In the genomic region with DNA sequence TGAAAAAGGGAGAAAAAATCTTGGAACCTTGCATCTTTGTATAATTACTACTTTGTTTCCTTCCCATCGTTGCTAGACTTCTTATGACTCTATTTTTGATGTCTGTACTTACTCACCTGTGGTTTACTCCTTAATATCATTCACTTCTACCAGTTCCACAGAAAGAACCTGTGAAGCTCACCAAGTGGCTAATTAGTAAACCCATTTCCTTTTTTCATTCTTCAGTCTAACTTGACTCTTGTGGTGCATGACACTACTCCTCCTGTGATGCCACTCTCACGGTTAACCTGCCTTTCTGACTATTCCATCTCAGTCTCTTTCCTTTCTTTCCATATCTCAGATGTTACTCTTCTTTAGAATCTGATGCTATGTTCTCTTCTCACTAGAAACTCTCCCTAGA, we compare ENCODE assay signal across 28 cellular contexts. TPM values are rescaled to one million over a fixed set of nuclear protein-coding genes. Genes with fewer than 3 reads are reported as not detected.
A peak's percentile ranks its signal among the peaks of the same experiment; 100 is the strongest.
DNase-seq lines count a peak whose midpoint lies in the region; ATAC-seq and TF ChIP-seq lines count a peak whose summit lies in the region.
"Had no signal": no experiment of that assay in that cellular context is flagged by ENCODE, and none has a peak within 500 bp of the region (broad histone marks: within the 10 kb centered on the region; RNA-seq: fewer than 3 reads in every experiment).

No MANE protein-coding gene starts in this region.

- H3K9me3 ChIP-seq in esophagus squamous epithelium, result no peaks in the 10 kb centered on the region
- H3K9me3 ChIP-seq: neutrophil, Peyer's patch, sigmoid colon, tibial artery had no signal

- H3K27me3 ChIP-seq in esophagus squamous epithelium, result no peaks in the 10 kb centered on the region
- H3K27me3 ChIP-seq: neutrophil, Peyer's patch, sigmoid colon, tibial artery had no signal

- no peak overlapping the region for H3K27ac ChIP-seq in esophagus squamous epithelium
- H3K27ac ChIP-seq: epithelial cell of prostate, neutrophil, Peyer's patch, sigmoid colon, tibial artery had no signal

- WGBS in esophagus squamous epithelium, 2 donors, result 68 to 74% methylated on average over 2 of the region's 2 CpGs

- no peaks in the 10 kb centered on the region for H3K9me3 Mint-ChIP-seq in activated T-cell treated with anti-CD3 and anti-CD28 coated beads, Interleukin-2, amount 50 U/mL, for 72 hours
- no peaks in the 10 kb centered on the region for H3K9me3 Mint-ChIP-seq in activated CD8-positive, alpha-beta T cell treated with anti-CD3 and anti-CD28 coated beads for 36 hours
- H3K9me3 Mint-ChIP-seq in stimulated activated naive CD8-positive, alpha-beta T cell treated with anti-CD3 and anti-CD28 coated beads, Interleukin-15, amount 100 ng/mL, for 72 hours, result no peaks in the 10 kb centered on the region
- H3K9me3 Mint-ChIP-seq: CD8-positive, alpha-beta T cell; mesothelial cell of epicardium; naive B cell had no signal

- peaks cover 0 to 28% (median 6%) of the 10 kb centered on the region in 3 donors for H3K4me1 ChIP-seq in esophagus squamous epithelium
- H3K4me1 ChIP-seq: tibial artery had no signal

- H3K4me1 Mint-ChIP-seq in activated T-cell treated with anti-CD3 and anti-CD28 coated beads, Interleukin-2, amount 50 U/mL, for 72 hours (ENCODE audit: low read depth), result no peaks in the 10 kb centered on the region
- no peaks in the 10 kb centered on the region for H3K4me1 Mint-ChIP-seq in activated CD8-positive, alpha-beta T cell treated with anti-CD3 and anti-CD28 coated beads for 36 hours (ENCODE audit: low read depth)
- H3K4me1 Mint-ChIP-seq in stimulated activated naive CD8-positive, alpha-beta T cell treated with anti-CD3 and anti-CD28 coated beads, Interleukin-15, amount 100 ng/mL, for 72 hours, result no peaks in the 10 kb centered on the region

- H3K4me3 Mint-ChIP-seq in activated T-cell treated with anti-CD3 and anti-CD28 coated beads, Interleukin-2, amount 50 U/mL, for 72 hours, result no peak overlapping the region
- H3K4me3 Mint-ChIP-seq in activated CD8-positive, alpha-beta T cell treated with anti-CD3 and anti-CD28 coated beads for 36 hours, result no peak overlapping the region
- H3K4me3 Mint-ChIP-seq in stimulated activated naive CD8-positive, alpha-beta T cell treated with anti-CD3 and anti-CD28 coated beads, Interleukin-15, amount 100 ng/mL, for 72 hours, result no peak overlapping the region
- H3K4me3 Mint-ChIP-seq: CD8-positive, alpha-beta T cell; mesothelial cell of epicardium; naive B cell had no signal

- no peak overlapping the region for H3K4me3 ChIP-seq in esophagus squamous epithelium
- H3K4me3 ChIP-seq: Peyer's patch, sigmoid colon, tibial artery had no signal

- intact Hi-C loops in activated CD8-positive, alpha-beta T cell treated with anti-CD3 and anti-CD28 coated beads for 36 hours (cut with micrococcal nuclease), result no loop called here
- intact Hi-C loops in esophagus squamous epithelium (cut with DNase I), result no loop called here

- H3K36me3 Mint-ChIP-seq in activated T-cell treated with anti-CD3 and anti-CD28 coated beads, Interleukin-2, amount 50 U/mL, for 72 hours (ENCODE audit: insufficient read depth in 2 of 2), result peaks cover 0 to 1% of the 10 kb centered on the region in 2 donors
- H3K36me3 Mint-ChIP-seq in activated CD8-positive, alpha-beta T cell treated with anti-CD3 and anti-CD28 coated beads for 36 hours (ENCODE audit: low read depth), result no peaks in the 10 kb centered on the region
- H3K36me3 Mint-ChIP-seq: mesothelial cell of epicardium, naive B cell had no signal

- no peak for TF ChIP-seq POLR2A in esophagus squamous epithelium (IDR thresholded peaks at IDR 0.05)

- no peaks in the 10 kb centered on the region for H3K27me3 Mint-ChIP-seq in activated T-cell treated with anti-CD3 and anti-CD28 coated beads, Interleukin-2, amount 50 U/mL, for 72 hours (ENCODE audit: low read depth)
- no peaks in the 10 kb centered on the region for H3K27me3 Mint-ChIP-seq in activated CD8-positive, alpha-beta T cell treated with anti-CD3 and anti-CD28 coated beads for 36 hours
- no peaks in the 10 kb centered on the region for H3K27me3 Mint-ChIP-seq in stimulated activated naive CD8-positive, alpha-beta T cell treated with anti-CD3 and anti-CD28 coated beads, Interleukin-15, amount 100 ng/mL, for 72 hours
- H3K27me3 Mint-ChIP-seq: naive B cell had no signal

- peak; percentile 84 to 96 for ATAC-seq in activated T-cell treated with anti-CD3 and anti-CD28 coated beads, Interleukin-2, amount 50 U/mL, for 72 hours (replicated peaks in 1 of 2)
- ATAC-seq in GM21619 (IDR thresholded peaks at IDR 0.05; ENCODE audit: unreplicated experiment) (peak; percentile 69), GM18909 (IDR thresholded peaks at IDR 0.05; ENCODE audit: poor library complexity, unreplicated experiment) (no peak)
- peak; percentile 83 for ATAC-seq in activated CD8-positive, alpha-beta T cell treated with anti-CD3 and anti-CD28 coated beads for 36 hours
- peak; percentile 89 for ATAC-seq in stimulated activated naive CD8-positive, alpha-beta T cell treated with anti-CD3 and anti-CD28 coated beads, Interleukin-15, amount 100 ng/mL, for 72 hours
- ATAC-seq: CD8-positive, alpha-beta T cell; HCT116 had no signal

- no peaks in the 10 kb centered on the region for H3K36me3 ChIP-seq in esophagus squamous epithelium
- H3K36me3 ChIP-seq: neutrophil, Peyer's patch, sigmoid colon, tibial artery had no signal

- TF ChIP-seq CTCF in activated CD8-positive, alpha-beta T cell treated with anti-CD3 and anti-CD28 coated beads for 36 hours (IDR thresholded peaks at IDR 0.05), result no peak
- no peak for TF ChIP-seq CTCF in esophagus squamous epithelium (IDR thresholded peaks at IDR 0.05)

- POLR2A ChIA-PET in activated CD8-positive, alpha-beta T cell treated with anti-CD3 and anti-CD28 coated beads for 36 hours (lab: Charles Lee), result no interaction called here

- H3K27ac Mint-ChIP-seq in activated T-cell treated with anti-CD3 and anti-CD28 coated beads, Interleukin-2, amount 50 U/mL, for 72 hours, result no peak overlapping the region
- no peak overlapping the region for H3K27ac Mint-ChIP-seq in activated CD8-positive, alpha-beta T cell treated with anti-CD3 and anti-CD28 coated beads for 36 hours
- H3K27ac Mint-ChIP-seq in stimulated activated naive CD8-positive, alpha-beta T cell treated with anti-CD3 and anti-CD28 coated beads, Interleukin-15, amount 100 ng/mL, for 72 hours, result no peak overlapping the region
- H3K27ac Mint-ChIP-seq: CD8-positive, alpha-beta T cell; mesothelial cell of epicardium; naive B cell had no signal

- CTCF ChIA-PET in activated CD8-positive, alpha-beta T cell treated with anti-CD3 and anti-CD28 coated beads for 36 hours (lab: Charles Lee), result interaction anchor here (1.1 to 1.8 kb wide), 3 partner anchors 15 to 51 kb away, joined by 4 to 10 read pairs (median 5); partner anchors contain the start of gene RECK

- no peak for DNase-seq in activated T-cell treated with anti-CD3 and anti-CD28 coated beads, Interleukin-2, amount 50 U/mL, for 72 hours
- DNase-seq in activated T-cell treated with anti-CD3 and anti-CD28 coated beads, Interleukin-2, amount 50 U/mL, for 1 hour, result no peak
- DNase-seq in activated CD8-positive, alpha-beta T cell treated with anti-CD3 and anti-CD28 coated beads for 36 hours, result peak; percentile 11
- no peak for DNase-seq in stimulated activated naive CD8-positive, alpha-beta T cell treated with anti-CD3 and anti-CD28 coated beads, Interleukin-15, amount 100 ng/mL, for 72 hours
- no peak for DNase-seq in esophagus squamous epithelium (lab: John Stamatoyannopoulos, UW)
- DNase-seq in SW 1271 (lab: John Stamatoyannopoulos, UW), result no peak
- DNase-seq: activated T-cell treated with anti-CD3 and anti-CD28 coated beads for 4 hours; amygdala; CD8-positive, alpha-beta T cell; islet precursor cell; Kasumi-1; MV-4-11; naive B cell; NCI-H187; NCI-H2171 treated with DMSO at 0.1 percent for 48 hours; NCI-H526; NK-92 treated with Interleukin-12 subunit alpha and Interleukin-12 subunit beta, amount 100 ng/mL, for 24 hours; Peyer's patch; SIG-M5; sigmoid colon; T1000; tibial artery had no signal

RNA-seq across cellular contexts. Expression of gene RECK, which starts 14.6 kb away (rescaled TPM):
- 1 to 10 TPM; 6.3 to 6.8 TPM for total RNA-seq in activated T-cell treated with anti-CD3 and anti-CD28 coated beads, Interleukin-2, amount 50 U/mL, for 72 hours
- total RNA-seq in activated CD8-positive, alpha-beta T cell treated with anti-CD3 and anti-CD28 coated beads for 36 hours, result 1 to 10 TPM; 5.3 to 6.5 TPM
- total RNA-seq in esophagus squamous epithelium, result 10 to 100 TPM in 1 of 4 donors, 1 to 10 TPM in 1, under 1 TPM in 2; 0.23 to 16.2 (median 1.9) TPM
